Comparison of ENCODE assay signal across 9 cellular contexts in genomic region chr22:46251266-46251665, GRCh38. TPM values are rescaled to one million over a fixed set of nuclear protein-coding genes. Genes with fewer than 3 reads are reported as not detected.
A peak's percentile ranks its signal among the peaks of the same experiment; 100 is the strongest.
DNase-seq lines count a peak whose midpoint lies in the region; ATAC-seq and TF ChIP-seq lines count a peak whose summit lies in the region.
"Had no signal": no experiment of that assay in that cellular context is flagged by ENCODE, and none has a peak within 500 bp of the region (broad histone marks: within the 10 kb centered on the region; RNA-seq: fewer than 3 reads in every experiment).

No MANE protein-coding gene starts in this region.

- no peaks in the 10 kb centered on the region for H3K9me3 Mint-ChIP-seq in GM23338

- no peaks in the 10 kb centered on the region for H3K79me2 ChIP-seq in GM23338 (replicated peaks; ENCODE audit: insufficient read depth)
- no peaks in the 10 kb centered on the region; the same call in 1 of the 2 replicates for H3K79me2 ChIP-seq in SU-DHL-6 (ENCODE audit: insufficient read depth, low read length)

- H3F3A ChIP-seq in GM23338 (replicated peaks; ENCODE audit: low read depth): no peaks in the 10 kb centered on the region
- 0 out of 2 replicates have a peak, but pooled peaks cover 10% of the 10 kb centered on the region for H3F3A ChIP-seq in SU-DHL-6 (ENCODE audit: insufficient read depth)

- peaks cover 19% of the 10 kb centered on the region for H3K27me3 Mint-ChIP-seq in GM23338 (ENCODE audit: insufficient read depth, low read depth, poor library complexity)

- H3K27me3 ChIP-seq in GM23338 (ENCODE audit: insufficient read depth): peaks cover 10% of the 10 kb centered on the region
- no peaks in the 10 kb centered on the region for H3K27me3 ChIP-seq in SU-DHL-6 (ENCODE audit: low read length)
- no peaks in the 10 kb centered on the region for H3K27me3 ChIP-seq in skeletal muscle tissue (ENCODE audit: control insufficient read depth in 3 of 3, insufficient read depth in 3 of 3, low read length in 3 of 3)

- H2AFZ ChIP-seq in GM23338 (peak overlapping the region; percentile 81; the same call in 1 of the 2 replicates), SU-DHL-6 (ENCODE audit: low read depth, low read length, severe bottlenecking) (peak overlapping the region; percentile 47)

- H3K4me2 ChIP-seq in GM23338 (peak overlapping the region; percentile 89), SU-DHL-6 (ENCODE audit: low read depth, low read length, poor library complexity, severe bottlenecking) (peak overlapping the region; percentile 53)

- no peak overlapping the region for H3K27ac Mint-ChIP-seq in GM23338

- in situ Hi-C loops in KBM-7 (cut with MboI; ENCODE audit: low pct_unique_long_range_greater_than_20kb, low sequenced_read_pairs): no loop called here

- no peaks in the 10 kb centered on the region; the same call in 2 of the 3 replicates for H3K36me3 Mint-ChIP-seq in GM23338 (ENCODE audit: low read depth)

- H4K20me1 ChIP-seq in GM23338 (replicated peaks; ENCODE audit: insufficient read depth) (no peaks in the 10 kb centered on the region), SU-DHL-6 (ENCODE audit: low read depth, low read length) (no peaks in the 10 kb centered on the region)

- H3K9ac ChIP-seq in SU-DHL-6 (ENCODE audit: low read length) (peak overlapping the region; percentile 87), skeletal muscle tissue (ENCODE audit: low read depth in 1 of 3, low read length in 3 of 3) (peak overlapping the region; percentile 88 to 98 (median 90))

- no peak for ATAC-seq in GM23338
- no peak for ATAC-seq in HG02852 (IDR thresholded peaks at IDR 0.05; ENCODE audit: unreplicated experiment)
- no peak for ATAC-seq in HG03025 (IDR thresholded peaks at IDR 0.05; ENCODE audit: low FRiP score, unreplicated experiment)

- H3K9me2 ChIP-seq in GM23338 (ENCODE audit: insufficient read depth) (no peaks in the 10 kb centered on the region), SU-DHL-6 (replicated peaks; ENCODE audit: insufficient read depth, low read length) (no peaks in the 10 kb centered on the region)

- no peaks in the 10 kb centered on the region for H3K36me3 ChIP-seq in GM23338 (ENCODE audit: insufficient read depth)
- no peaks in the 10 kb centered on the region for H3K36me3 ChIP-seq in SU-DHL-6 (ENCODE audit: low read length)
- peaks cover 0 to 7% (median 6%) of the 10 kb centered on the region in 3 donors for H3K36me3 ChIP-seq in skeletal muscle tissue (ENCODE audit: control insufficient read depth in 3 of 3, insufficient read depth in 3 of 3, low read length in 3 of 3)

- peak overlapping the region; percentile 69 for H3K4me3 ChIP-seq in GM23338
- peak overlapping the region; percentile 89 for H3K4me3 ChIP-seq in SU-DHL-6 (ENCODE audit: insufficient read depth, low read length, poor library complexity, severe bottlenecking)
- H3K4me3 ChIP-seq in fibroblast of pulmonary artery (replicated peaks; ENCODE audit: low read depth, low read length): peak overlapping the region; percentile 83
- H3K4me3 ChIP-seq in skeletal muscle tissue (ENCODE audit: low read length in 3 of 3): peak overlapping the region; percentile 75 to 92 (median 88)

- DNase-seq in GM23338 (ENCODE audit: low spot score) (no peak), fibroblast of pulmonary artery (ENCODE audit: low read depth) (no peak), NCI-H526 (lab: John Stamatoyannopoulos, UW) (no peak), KBM-7 (no peak)
- DNase-seq: NCI-H2171 had no signal

- TF ChIP-seq CTCF in GM23338 (conservative IDR thresholded peaks at IDR 0.05; ENCODE audit: low read depth in 2 of 2) (no peak), SU-DHL-6 (IDR thresholded peaks at IDR 0.05; ENCODE audit: insufficient read depth, low read length, poor library complexity, severe bottlenecking) (no peak), fibroblast of pulmonary artery (IDR thresholded peaks at IDR 0.05; ENCODE audit: low read length, missing control alignments) (no peak)

- H3K9me3 ChIP-seq in SU-DHL-6 (ENCODE audit: insufficient read depth, low read length) (no peaks in the 10 kb centered on the region), skeletal muscle tissue (ENCODE audit: control insufficient read depth in 3 of 3, low read length in 3 of 3) (no peaks in the 10 kb centered on the region)

- H3K4me1 ChIP-seq in GM23338 (ENCODE audit: insufficient read depth) (peaks cover 6% of the 10 kb centered on the region), skeletal muscle tissue (ENCODE audit: control insufficient read depth in 3 of 3, insufficient read depth in 3 of 3, low read length in 3 of 3) (peaks cover 10 to 30% (median 23%) of the 10 kb centered on the region in 3 donors)

- no peak overlapping the region for H3K27ac ChIP-seq in GM23338 (ENCODE audit: low read depth)
- no peak overlapping the region for H3K27ac ChIP-seq in SU-DHL-6 (ENCODE audit: low read depth, low read length)
- no peak overlapping the region for H3K27ac ChIP-seq in skeletal muscle tissue (ENCODE audit: low read depth, low read length)

- H3K4me3 Mint-ChIP-seq in GM23338: peak overlapping the region; percentile 78

- peaks cover 14% of the 10 kb centered on the region for H3K4me1 Mint-ChIP-seq in GM23338

TF ChIP-seq in GM23338, 12 proteins besides CTCF, POLR2A, EP300 and RAD21 (continues in another document):
- TF ChIP-seq EZH2phosphoT487 (IDR thresholded peaks at IDR 0.05; ENCODE audit: unreplicated experiment): no peak
- TF ChIP-seq EZH2 (IDR thresholded peaks at IDR 0.05; ENCODE audit: low read depth, unreplicated experiment): no peak
- TF ChIP-seq STAT1 (IDR thresholded peaks at IDR 0.05; ENCODE audit: unreplicated experiment): no peak
- TF ChIP-seq REST (IDR thresholded peaks at IDR 0.05; ENCODE audit: unreplicated experiment): no peak
- TF ChIP-seq ZNF331 (CRISPR knock-in tag; IDR thresholded peaks at IDR 0.05; ENCODE audit: low read depth): no peak
- no peak for TF ChIP-seq NANOG (IDR thresholded peaks at IDR 0.05; ENCODE audit: borderline replicate concordance)
- no peak for TF ChIP-seq JUNB (IDR thresholded peaks at IDR 0.05; ENCODE audit: unreplicated experiment)
- TF ChIP-seq ETS1 (IDR thresholded peaks at IDR 0.05): no peak
- TF ChIP-seq CREB1 (CRISPR knock-in tag; IDR thresholded peaks at IDR 0.05; ENCODE audit: low read depth): no peak
- TF ChIP-seq ZNF114 (CRISPR knock-in tag; IDR thresholded peaks at IDR 0.05): no peak

RNA-seq across cellular contexts. Expression of gene CDPF1, which starts 1.2 kb away (rescaled TPM):
- total RNA-seq in GM23338 (2014; rRNA removed; shearing (Covaris generic)): 14.5 and 14.8 TPM in 2 replicates
- 10.1 and 11.3 TPM in 2 replicates for polyA plus RNA-seq in GM23338 (2016; fragmentation: Nextera tagmentation; extraction: Ambion mirVana)
- total RNA-seq in skeletal muscle tissue: 14.6 TPM

RNA-seq across cellular contexts. Expression of gene PKDREJ, which starts 11.9 kb away (rescaled TPM):
- not detected in 2 replicates for total RNA-seq in GM23338 (2014; rRNA removed; shearing (Covaris generic))
- 0.03 TPM in 1 of 2 replicates, not detected in the other for polyA plus RNA-seq in GM23338 (2016; fragmentation: Nextera tagmentation; extraction: Ambion mirVana)
- not detected for total RNA-seq in skeletal muscle tissue

RNA-seq across cellular contexts. Expression of gene TTC38, which starts 16.5 kb away (rescaled TPM):
- 38.6 and 46.6 TPM in 2 replicates for total RNA-seq in GM23338 (2014; rRNA removed; shearing (Covaris generic))
- polyA plus RNA-seq in GM23338 (2016; fragmentation: Nextera tagmentation; extraction: Ambion mirVana): 11.1 and 11.8 TPM in 2 replicates
- 18.3 TPM for total RNA-seq in skeletal muscle tissue

RNA-seq across cellular contexts. Expression of gene GTSE1, which starts 45.4 kb away (rescaled TPM):
- 25.1 and 26.3 TPM in 2 replicates for total RNA-seq in GM23338 (2014; rRNA removed; shearing (Covaris generic))
- polyA plus RNA-seq in GM23338 (2016; fragmentation: Nextera tagmentation; extraction: Ambion mirVana): 28.6 TPM in 2 replicates
- total RNA-seq in skeletal muscle tissue: 3.1 TPM
